In genomic region chr6:79196908-79197307, GRCh38 we compare ENCODE assay signal across 20 cellular contexts.
"Had no signal": no experiment of that assay in that cellular context is flagged by ENCODE, and none has a peak within 500 bp of the region (broad histone marks: within the 10 kb centered on the region; RNA-seq: fewer than 3 reads in every experiment).

No MANE protein-coding gene starts in this region.

- H3K4me3 Mint-ChIP-seq: activated CD4-positive, alpha-beta memory T cell treated with anti-CD3 and anti-CD28 coated beads, Interleukin-2, amount 10 ng/mL, durations not matched to agents 7 days and 5 days; activated CD4-positive, alpha-beta T cell treated with anti-CD3 and anti-CD28 coated beads for 36 hours; activated naive CD8-positive, alpha-beta T cell treated with anti-CD3 and anti-CD28 coated beads, Interleukin-2, amount 10 ng/mL, durations not matched to agents 7 days and 5 days; effector memory CD8-positive, alpha-beta T cell; naive thymus-derived CD4-positive, alpha-beta T cell; T-helper 17 cell had no signal

- H3K4me3 ChIP-seq: mucosa of descending colon, skin epidermis, tibial artery, vagina had no signal

- H3K9me3 Mint-ChIP-seq: activated CD4-positive, alpha-beta memory T cell treated with anti-CD3 and anti-CD28 coated beads, Interleukin-2, amount 10 ng/mL, durations not matched to agents 7 days and 5 days; activated naive CD8-positive, alpha-beta T cell treated with anti-CD3 and anti-CD28 coated beads, Interleukin-2, amount 10 ng/mL, durations not matched to agents 7 days and 5 days; effector memory CD8-positive, alpha-beta T cell had no signal

- H3K36me3 ChIP-seq: brain microvascular endothelial cell, vagina had no signal

- H3K9me3 ChIP-seq: mucosa of descending colon, tibial artery, vagina had no signal

- H3K27ac Mint-ChIP-seq: activated CD4-positive, alpha-beta memory T cell treated with anti-CD3 and anti-CD28 coated beads, Interleukin-2, amount 10 ng/mL, durations not matched to agents 7 days and 5 days; activated CD4-positive, alpha-beta T cell treated with anti-CD3 and anti-CD28 coated beads for 36 hours; activated naive CD8-positive, alpha-beta T cell treated with anti-CD3 and anti-CD28 coated beads, Interleukin-2, amount 10 ng/mL, durations not matched to agents 7 days and 5 days; effector memory CD8-positive, alpha-beta T cell; naive thymus-derived CD4-positive, alpha-beta T cell; T-helper 17 cell had no signal

- H3K27me3 ChIP-seq: brain microvascular endothelial cell, tibial artery, vagina had no signal

- H3K4me1 ChIP-seq: tibial artery, vagina had no signal

- ATAC-seq: activated CD4-positive, alpha-beta T cell treated with anti-CD3 and anti-CD28 coated beads for 36 hours; effector memory CD8-positive, alpha-beta T cell; mucosa of descending colon; naive thymus-derived CD4-positive, alpha-beta T cell; T-helper 17 cell had no signal

- H3K4me1 Mint-ChIP-seq: activated CD4-positive, alpha-beta memory T cell treated with anti-CD3 and anti-CD28 coated beads, Interleukin-2, amount 10 ng/mL, durations not matched to agents 7 days and 5 days; activated naive CD8-positive, alpha-beta T cell treated with anti-CD3 and anti-CD28 coated beads, Interleukin-2, amount 10 ng/mL, durations not matched to agents 7 days and 5 days; T-helper 17 cell had no signal

- DNase-seq: activated CD4-positive, alpha-beta memory T cell treated with anti-CD3 and anti-CD28 coated beads, Interleukin-2, amount 10 ng/mL, durations not matched to agents 7 days and 5 days; activated CD4-positive, alpha-beta T cell treated with anti-CD3 and anti-CD28 coated beads for 36 hours; activated CD8-positive, alpha-beta memory T cell treated with anti-CD3 and anti-CD28 coated beads, Interleukin-2, amount 50 U/mL, for 48 hours; activated naive CD8-positive, alpha-beta T cell treated with anti-CD3 and anti-CD28 coated beads, Interleukin-2, amount 10 ng/mL, durations not matched to agents 7 days and 5 days; brain microvascular endothelial cell; dermis blood vessel endothelial cell; effector memory CD8-positive, alpha-beta T cell; head of caudate nucleus; mucosa of descending colon; naive thymus-derived CD4-positive, alpha-beta T cell; retina; stimulated activated CD4-positive, alpha-beta T cell treated with anti-CD3 and anti-CD28 coated beads, Interleukin-15, amount 100 ng/mL, for 24 hours; stimulated activated CD4-positive, alpha-beta T cell treated with anti-CD3 and anti-CD28 coated beads, Interleukin-4, amount 100 ng/mL, for 24 hours; stimulated activated naive CD4-positive, alpha-beta T cell; T-helper 17 cell; tibial artery had no signal

- H3K27me3 Mint-ChIP-seq: activated CD4-positive, alpha-beta memory T cell treated with anti-CD3 and anti-CD28 coated beads, Interleukin-2, amount 10 ng/mL, durations not matched to agents 7 days and 5 days; activated CD4-positive, alpha-beta T cell treated with anti-CD3 and anti-CD28 coated beads for 36 hours; activated naive CD8-positive, alpha-beta T cell treated with anti-CD3 and anti-CD28 coated beads, Interleukin-2, amount 10 ng/mL, durations not matched to agents 7 days and 5 days; effector memory CD8-positive, alpha-beta T cell; naive thymus-derived CD4-positive, alpha-beta T cell; T-helper 17 cell had no signal

- H3K27ac ChIP-seq: brain microvascular endothelial cell, epithelial cell of prostate, parathyroid adenoma, skin epidermis, tibial artery, vagina had no signal
